In the genomic region with DNA sequence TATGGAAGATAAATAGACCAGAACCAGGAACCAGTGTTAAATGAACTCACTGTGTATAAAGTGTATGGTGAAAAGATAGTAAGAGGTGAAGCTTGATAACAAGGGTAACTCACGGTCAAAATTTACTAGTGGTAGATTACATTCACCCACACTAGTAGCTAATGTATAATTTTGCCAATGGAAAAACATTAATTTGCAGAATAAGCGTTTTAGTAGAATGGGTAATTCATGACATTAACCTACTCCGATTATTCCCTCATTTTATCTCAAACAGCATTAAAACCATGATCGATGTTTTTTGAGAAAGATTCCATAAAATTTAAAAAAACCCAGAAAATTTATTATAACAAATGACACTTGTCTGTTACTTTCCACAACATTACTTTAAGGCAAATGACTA, we compare ENCODE assay signal across 31 cellular contexts. TPM values are rescaled to one million over a fixed set of nuclear protein-coding genes. Genes with fewer than 3 reads are reported as not detected.
"Had no signal": no experiment of that assay in that cellular context is flagged by ENCODE, and none has a peak within 500 bp of the region (broad histone marks: within the 10 kb centered on the region; RNA-seq: fewer than 3 reads in every experiment).

No MANE protein-coding gene starts in this region.

- H3K27me3 ChIP-seq: stomach, suprapubic skin, testis, thyroid gland, tibial artery, tibial nerve, transverse colon, upper lobe of left lung, upper lobe of right lung, uterus, vagina had no signal

- H3K36me3 ChIP-seq: stomach, suprapubic skin, thoracic aorta, thyroid gland, tibial artery, tibial nerve, transverse colon, upper lobe of left lung, upper lobe of right lung, uterus, vagina had no signal

- H3K27ac ChIP-seq: stomach, suprapubic skin, testis, thoracic aorta, thyroid gland, tibial artery, tibial nerve, transverse colon, upper lobe of left lung, upper lobe of right lung, uterus, vagina had no signal

- H3K4me1 ChIP-seq: stomach, suprapubic skin, testis, thyroid gland, tibial artery, tibial nerve, transverse colon, upper lobe of left lung, upper lobe of right lung, uterus, vagina had no signal

- H3K9me3 ChIP-seq: stomach, suprapubic skin, testis, thoracic aorta, thyroid gland, tibial artery, tibial nerve, transverse colon, upper lobe of left lung, upper lobe of right lung, uterus, vagina had no signal

- DNase-seq: stimulated activated CD4-positive, alpha-beta T cell treated with anti-CD3 and anti-CD28 coated beads, Interleukin-2, amount 100 ng/mL, for 48 hours; stimulated activated CD4-positive, alpha-beta T cell treated with anti-CD3 and anti-CD28 coated beads, Interleukin-4, amount 100 ng/mL, for 1 hour; stimulated activated CD4-positive, alpha-beta T cell treated with anti-CD3 and anti-CD28 coated beads, Interleukin-4, amount 100 ng/mL, for 24 hours; stimulated activated CD4-positive, alpha-beta T cell treated with anti-CD3 and anti-CD28 coated beads, Interleukin-4, amount 100 ng/mL, for 4 hours; stimulated activated CD8-positive, alpha-beta memory T cell treated with anti-CD3 and anti-CD28 coated beads, Interleukin-4, amount 100 ng/mL, for 48 hours; stimulated activated naive B cell treated with anti-CD40 and anti-IgM and Interleukin-4, amounts not matched to agents 10 μg/mL and 1 μg/mL and 100 μg/mL, for 72 hours; stimulated activated naive CD4-positive, alpha-beta T cell; stimulated activated naive CD4-positive, alpha-beta T cell treated with Interleukin-2 at 50 U/mL for 16 hours; stimulated activated naive CD8-positive, alpha-beta T cell treated with anti-CD3 and anti-CD28 coated beads, Interleukin-15, amount 100 ng/mL, for 72 hours; stimulated activated naive CD8-positive, alpha-beta T cell treated with anti-CD3 and anti-CD28 coated beads, Interleukin-15, Interleukin-2, amounts not matched to agents 100 U/mL and 50 U/mL, for 24 hours; stomach; substantia nigra; testis; thyroid gland; tibial artery; transverse colon; trophoblast cell; upper lobe of left lung; upper lobe of right lung; uterus had no signal

- FAIRE-seq: urothelium cell line had no signal

- ATAC-seq: stimulated activated effector memory CD8-positive, alpha-beta T cell treated with anti-CD3 and anti-CD28 coated beads, Interleukin-12 subunit alpha, Interleukin-12 subunit beta, amount 100 ng/mL, for 72 hours; stimulated activated memory B cell treated with anti-CD40 and anti-IgM and Interleukin-4, amounts not matched to agents 10 μg/mL and 1 μg/mL and 100 μg/mL, for 72 hours; stimulated activated naive B cell treated with anti-CD40 and anti-IgM and Interleukin-4, amounts not matched to agents 10 μg/mL and 1 μg/mL and 100 μg/mL, for 72 hours; stimulated activated naive CD8-positive, alpha-beta T cell treated with anti-CD3 and anti-CD28 coated beads, Interleukin-15, amount 100 ng/mL, for 72 hours; stimulated activated naive CD8-positive, alpha-beta T cell treated with anti-CD3 and anti-CD28 coated beads, Interleukin-15, Interleukin-2, amounts not matched to agents 100 U/mL and 50 U/mL, for 24 hours; upper lobe of right lung had no signal

- H3K4me3 ChIP-seq: stomach, suprapubic skin, testis, thoracic aorta, thyroid gland, tibial artery, tibial nerve, transverse colon, upper lobe of left lung, upper lobe of right lung, uterus, vagina had no signal

RNA-seq across cellular contexts. Expression of a gene that starts 57.7 kb away (rescaled TPM):
- total RNA-seq: stomach, subcutaneous adipose tissue, suprapubic skin, temporal lobe, thyroid gland, tibial nerve, transverse colon, upper lobe of left lung, upper lobe of right lung, ureter, vagina had no signal
- polyA plus RNA-seq: stomach, urinary bladder had no signal
